In genomic region chr12:77924703-77925102, GRCh38 we compare ENCODE assay signal across 17 cellular contexts.
A peak's percentile ranks its signal among the peaks of the same experiment; 100 is the strongest.
DNase-seq lines count a peak whose midpoint lies in the region; ATAC-seq, FAIRE-seq and TF ChIP-seq lines count a peak whose summit lies in the region.
"Had no signal": no experiment of that assay in that cellular context is flagged by ENCODE, and none has a peak within 500 bp of the region (broad histone marks: within the 10 kb centered on the region; RNA-seq: fewer than 3 reads in every experiment).

No MANE protein-coding gene starts in this region.

- H3K4me3 Mint-ChIP-seq in astrocyte (ENCODE audit: unreplicated experiment), result no peak overlapping the region
- H3K4me3 Mint-ChIP-seq in activated CD4-positive, alpha-beta T cell treated with anti-CD3 and anti-CD28 coated beads, Interleukin-2, amount 10 ng/mL, durations not matched to agents 24 days and 14 days, result no peak overlapping the region
- H3K4me3 Mint-ChIP-seq in natural killer cell treated with Interleukin-12 subunit alpha and Interleukin-12 subunit beta and Interleukin-15 and Interleukin-18, amount 100 ng/mL, for 72 hours, result no peak overlapping the region
- H3K4me3 Mint-ChIP-seq: activated naive CD4-positive, alpha-beta T cell treated with anti-CD3 and anti-CD28 coated beads, Interleukin-2, amount 10 ng/mL, durations not matched to agents 7 days and 5 days; nephron progenitor cell had no signal

- 70% methylated on average over 2 of the region's 2 CpGs for WGBS in hepatocyte (ENCODE audit: low lambda C conversion rate, missing lambda C conversion rate)

- H3K4me1 ChIP-seq in astrocyte (ENCODE audit: insufficient read depth, low read length) (peaks cover 4% of the 10 kb centered on the region), hepatocyte (ENCODE audit: insufficient read depth) (peaks cover 5% of the 10 kb centered on the region)
- H3K4me1 ChIP-seq: BLaER1 treated with 17β-estradiol and CSF1 and Interleukin-3, amounts not matched to agents 10 nM and 100 nM; breast epithelium; gastroesophageal sphincter; suprapubic skin had no signal

- no peak overlapping the region for H3K9ac ChIP-seq in astrocyte (ENCODE audit: low read length)
- H3K9ac ChIP-seq: BLaER1 treated with 17β-estradiol and CSF1 and Interleukin-3, amounts not matched to agents 10 nM and 100 nM had no signal

- no peaks in the 10 kb centered on the region for H3K36me3 Mint-ChIP-seq in astrocyte (ENCODE audit: low read depth, unreplicated experiment)
- no peaks in the 10 kb centered on the region for H3K36me3 Mint-ChIP-seq in activated CD4-positive, alpha-beta T cell treated with anti-CD3 and anti-CD28 coated beads, Interleukin-2, amount 10 ng/mL, durations not matched to agents 24 days and 14 days (ENCODE audit: low read depth)
- H3K36me3 Mint-ChIP-seq in natural killer cell treated with Interleukin-12 subunit alpha and Interleukin-12 subunit beta and Interleukin-15 and Interleukin-18, amount 100 ng/mL, for 72 hours, result no peaks in the 10 kb centered on the region
- H3K36me3 Mint-ChIP-seq: activated naive CD4-positive, alpha-beta T cell treated with anti-CD3 and anti-CD28 coated beads, Interleukin-2, amount 10 ng/mL, durations not matched to agents 7 days and 5 days had no signal

- DNase-seq in AG09319 (ENCODE audit: extremely low read depth, low read depth) (peak; percentile 62), HS-5 (ENCODE audit: low read depth) (peak; percentile 53), astrocyte (ENCODE audit: low read depth) (peak; percentile 67), hepatocyte (ENCODE audit: low spot score) (peak; percentile 15), NCI-H2029 (lab: John Stamatoyannopoulos, UW) (no peak), cortex of kidney (lab: John Stamatoyannopoulos, UW) (no peak)
- DNase-seq in activated CD4-positive, alpha-beta T cell treated with anti-CD3 and anti-CD28 coated beads, Interleukin-2, amount 10 ng/mL, durations not matched to agents 24 days and 14 days, result no peak
- DNase-seq in natural killer cell treated with Interleukin-12 subunit alpha and Interleukin-12 subunit beta and Interleukin-15 and Interleukin-18, amount 100 ng/mL, for 72 hours (ENCODE audit: low spot score), result no peak
- DNase-seq: activated CD8-positive, alpha-beta memory T cell treated with anti-CD3 and anti-CD28 coated beads, Interleukin-2, amount 50 U/mL, for 4 hours; activated naive CD4-positive, alpha-beta T cell treated with anti-CD3 and anti-CD28 coated beads, Interleukin-2, amount 10 ng/mL, durations not matched to agents 7 days and 5 days; effector CD4-positive, alpha-beta T cell; nephron progenitor cell; retina had no signal

- H3K9me2 ChIP-seq in hepatocyte (replicated peaks; ENCODE audit: insufficient read depth), result no peaks in the 10 kb centered on the region

- H3K4me2 ChIP-seq in astrocyte (ENCODE audit: low read length) (no peak overlapping the region), hepatocyte (no peak overlapping the region)
- H3K4me2 ChIP-seq: BLaER1 treated with 17β-estradiol and CSF1 and Interleukin-3, amounts not matched to agents 10 nM and 100 nM had no signal

- H3K27ac ChIP-seq in astrocyte (ENCODE audit: low read depth, low read length) (no peak overlapping the region), hepatocyte (no peak overlapping the region)
- H3K27ac ChIP-seq: BLaER1 treated with 17β-estradiol and CSF1 and Interleukin-3, amounts not matched to agents 10 nM and 100 nM; breast epithelium; gastroesophageal sphincter; suprapubic skin had no signal

- H3K4me3 ChIP-seq in astrocyte (ENCODE audit: insufficient read depth, low read depth, low read length) (no peak overlapping the region), hepatocyte (no peak overlapping the region)
- H3K4me3 ChIP-seq: BLaER1 treated with 17β-estradiol and CSF1 and Interleukin-3, amounts not matched to agents 10 nM and 100 nM; gastroesophageal sphincter; suprapubic skin had no signal

- H3K9me3 ChIP-seq in astrocyte (ENCODE audit: insufficient read depth, low read depth, low read length) (no peaks in the 10 kb centered on the region), hepatocyte (ENCODE audit: low read depth) (no peaks in the 10 kb centered on the region)
- H3K9me3 ChIP-seq: BLaER1 treated with 17β-estradiol and CSF1 and Interleukin-3, amounts not matched to agents 10 nM and 100 nM; breast epithelium; gastroesophageal sphincter; suprapubic skin had no signal

- ATAC-seq in natural killer cell treated with Interleukin-12 subunit alpha and Interleukin-12 subunit beta and Interleukin-15 and Interleukin-18, amount 100 ng/mL, for 72 hours, result no peak

- no peaks in the 10 kb centered on the region for H3K27me3 Mint-ChIP-seq in astrocyte (ENCODE audit: low read depth, unreplicated experiment)
- H3K27me3 Mint-ChIP-seq in activated CD4-positive, alpha-beta T cell treated with anti-CD3 and anti-CD28 coated beads, Interleukin-2, amount 10 ng/mL, durations not matched to agents 24 days and 14 days, result no peaks in the 10 kb centered on the region
- no peaks in the 10 kb centered on the region for H3K27me3 Mint-ChIP-seq in natural killer cell treated with Interleukin-12 subunit alpha and Interleukin-12 subunit beta and Interleukin-15 and Interleukin-18, amount 100 ng/mL, for 72 hours
- H3K27me3 Mint-ChIP-seq: activated naive CD4-positive, alpha-beta T cell treated with anti-CD3 and anti-CD28 coated beads, Interleukin-2, amount 10 ng/mL, durations not matched to agents 7 days and 5 days had no signal

- no peaks in the 10 kb centered on the region for H3K36me3 ChIP-seq in astrocyte (ENCODE audit: insufficient read depth, low read length)
- H3K36me3 ChIP-seq in hepatocyte (replicated peaks; ENCODE audit: insufficient read depth, low read depth), result no peaks in the 10 kb centered on the region
- H3K36me3 ChIP-seq: BLaER1 treated with 17β-estradiol and CSF1 and Interleukin-3, amounts not matched to agents 10 nM and 100 nM; breast epithelium; gastroesophageal sphincter; suprapubic skin had no signal

- H3K79me2 ChIP-seq in astrocyte (ENCODE audit: insufficient read depth, low read length) (no peaks in the 10 kb centered on the region), hepatocyte (no peaks in the 10 kb centered on the region)

- peaks cover 26% of the 10 kb centered on the region for H3K4me1 Mint-ChIP-seq in astrocyte (ENCODE audit: low read depth, unreplicated experiment)
- no peaks in the 10 kb centered on the region for H3K4me1 Mint-ChIP-seq in activated CD4-positive, alpha-beta T cell treated with anti-CD3 and anti-CD28 coated beads, Interleukin-2, amount 10 ng/mL, durations not matched to agents 24 days and 14 days
- H3K4me1 Mint-ChIP-seq in natural killer cell treated with Interleukin-12 subunit alpha and Interleukin-12 subunit beta and Interleukin-15 and Interleukin-18, amount 100 ng/mL, for 72 hours (ENCODE audit: low read depth in 2 of 2), result no peaks in the 10 kb centered on the region
- H3K4me1 Mint-ChIP-seq: activated naive CD4-positive, alpha-beta T cell treated with anti-CD3 and anti-CD28 coated beads, Interleukin-2, amount 10 ng/mL, durations not matched to agents 7 days and 5 days; nephron progenitor cell had no signal

- intact Hi-C loops in activated CD4-positive, alpha-beta T cell treated with anti-CD3 and anti-CD28 coated beads, Interleukin-2, amount 10 ng/mL, durations not matched to agents 24 days and 14 days (cut with micrococcal nuclease), result no loop called here

- no peaks in the 10 kb centered on the region for H3K9me3 Mint-ChIP-seq in astrocyte (ENCODE audit: unreplicated experiment)
- H3K9me3 Mint-ChIP-seq in activated CD4-positive, alpha-beta T cell treated with anti-CD3 and anti-CD28 coated beads, Interleukin-2, amount 10 ng/mL, durations not matched to agents 24 days and 14 days, result no peaks in the 10 kb centered on the region
- no peaks in the 10 kb centered on the region for H3K9me3 Mint-ChIP-seq in natural killer cell treated with Interleukin-12 subunit alpha and Interleukin-12 subunit beta and Interleukin-15 and Interleukin-18, amount 100 ng/mL, for 72 hours
- H3K9me3 Mint-ChIP-seq: activated naive CD4-positive, alpha-beta T cell treated with anti-CD3 and anti-CD28 coated beads, Interleukin-2, amount 10 ng/mL, durations not matched to agents 7 days and 5 days; nephron progenitor cell had no signal

- peak; percentile 37 for FAIRE-seq in astrocyte (lab: Jason Lieb, UNC)

- no peaks in the 10 kb centered on the region for H4K20me1 ChIP-seq in astrocyte (ENCODE audit: insufficient read depth, low read length)
- H4K20me1 ChIP-seq in hepatocyte (ENCODE audit: insufficient read depth, poor library complexity, severe bottlenecking), result no peaks in the 10 kb centered on the region
- H4K20me1 ChIP-seq: BLaER1 treated with 17β-estradiol and CSF1 and Interleukin-3, amounts not matched to agents 10 nM and 100 nM had no signal

- H2AFZ ChIP-seq in astrocyte (ENCODE audit: low read depth, low read length) (no peak overlapping the region), hepatocyte (no peak overlapping the region)

- no peak for TF ChIP-seq CTCF in AG09319 (IDR thresholded peaks at IDR 0.05; ENCODE audit: low read depth, low read length)
- no peak for TF ChIP-seq CTCF in astrocyte (IDR thresholded peaks at IDR 0.05; ENCODE audit: insufficient read depth, low read depth, low read length)
- no peak for TF ChIP-seq CTCF in hepatocyte (IDR thresholded peaks at IDR 0.05; ENCODE audit: poor library complexity)

- H3K27ac Mint-ChIP-seq in astrocyte (ENCODE audit: unreplicated experiment), result peak overlapping the region; percentile 88
- no peak overlapping the region for H3K27ac Mint-ChIP-seq in activated CD4-positive, alpha-beta T cell treated with anti-CD3 and anti-CD28 coated beads, Interleukin-2, amount 10 ng/mL, durations not matched to agents 24 days and 14 days
- H3K27ac Mint-ChIP-seq in natural killer cell treated with Interleukin-12 subunit alpha and Interleukin-12 subunit beta and Interleukin-15 and Interleukin-18, amount 100 ng/mL, for 72 hours, result no peak overlapping the region
- H3K27ac Mint-ChIP-seq: activated naive CD4-positive, alpha-beta T cell treated with anti-CD3 and anti-CD28 coated beads, Interleukin-2, amount 10 ng/mL, durations not matched to agents 7 days and 5 days; nephron progenitor cell had no signal

- H3K27me3 ChIP-seq in astrocyte (ENCODE audit: insufficient read depth, low read length) (no peaks in the 10 kb centered on the region), hepatocyte (no peaks in the 10 kb centered on the region)
- H3K27me3 ChIP-seq: BLaER1 treated with 17β-estradiol and CSF1 and Interleukin-3, amounts not matched to agents 10 nM and 100 nM; breast epithelium; gastroesophageal sphincter; suprapubic skin had no signal

Comparison
In these comparisons a context has a peak if more than half of its experiments do, and no peak if none do; other contexts are left out.
1. DNase-seq: peak in AG09319 (single experiment), HS-5 (single experiment), astrocyte (single experiment) and hepatocyte (single experiment); none in activated CD4-positive, alpha-beta T cell treated with anti-CD3 and anti-CD28 coated beads, Interleukin-2, amount 10 ng/mL, durations not matched to agents 24 days and 14 days (single experiment), NCI-H2029 (single experiment), cortex of kidney (single experiment) and natural killer cell treated with Interleukin-12 subunit alpha and Interleukin-12 subunit beta and Interleukin-15 and Interleukin-18, amount 100 ng/mL, for 72 hours (single experiment).